1 cellular context compared by ENCODE assay signal in genomic region chr9:114107286-114108001, GRCh38.
TF ChIP-seq lines count a peak whose summit lies in the region.

No MANE protein-coding gene starts in this region.

TF ChIP-seq in IMR-90, 13 proteins besides CTCF, POLR2A, EP300 and RAD21:
- TF ChIP-seq MAZ (IDR thresholded peaks at IDR 0.05; ENCODE audit: borderline replicate concordance, low read depth, low read length) = no peak
- TF ChIP-seq RCOR1 (IDR thresholded peaks at IDR 0.05; ENCODE audit: insufficient replicate concordance, low read length) = no peak
- no peak for TF ChIP-seq USF2 (IDR thresholded peaks at IDR 0.05; ENCODE audit: low read depth, low read length)
- TF ChIP-seq MXI1 (IDR thresholded peaks at IDR 0.05; ENCODE audit: borderline replicate concordance, low read depth, low read length) = no peak
- TF ChIP-seq FOS (IDR thresholded peaks at IDR 0.05; ENCODE audit: low read depth, low read length) = no peak
- no peak for TF ChIP-seq ELK1 (IDR thresholded peaks at IDR 0.05; ENCODE audit: borderline replicate concordance, low read depth, low read length)
- TF ChIP-seq NFE2L2 (IDR thresholded peaks at IDR 0.05; ENCODE audit: low read depth, low read length) = no peak
- no peak for TF ChIP-seq CHD1 (IDR thresholded peaks at IDR 0.05; ENCODE audit: low read depth, low read length)
- no peak for TF ChIP-seq MAFK (IDR thresholded peaks at IDR 0.05; ENCODE audit: low read depth, low read length)
TF ChIP-seq in IMR-90: peak in this region for 0.
